Comparison of ENCODE assay signal across 10 cellular contexts in genomic region chr6:100796049-100796823, GRCh38.
DNase-seq lines count a peak whose midpoint lies in the region; ATAC-seq and TF ChIP-seq lines count a peak whose summit lies in the region.
"Had no signal": no experiment of that assay in that cellular context is flagged by ENCODE, and none has a peak within 500 bp of the region (broad histone marks: within the 10 kb centered on the region; RNA-seq: fewer than 3 reads in every experiment).

No MANE protein-coding gene starts in this region.

- DNase-seq in GM10248 (ENCODE audit: extremely low spot score) (peak; percentile 7), NOMO-1 treated with dmso at 0.1 percent for 144 hours (lab: John Stamatoyannopoulos, UW; ENCODE audit: unreplicated experiment) (peak; percentile 57), NCI-H1048 (lab: John Stamatoyannopoulos, UW) (no peak), left ventricle myocardium superior (no peak), NK-92 (lab: John Stamatoyannopoulos, UW; ENCODE audit: unreplicated experiment) (no peak), NCI-H510A (lab: John Stamatoyannopoulos, UW) (no peak)
- DNase-seq: dorsolateral prefrontal cortex, RPMI8226 had no signal

- CTCF ChIA-PET in GM10248 (lab: Yijun Ruan, JAX), result interaction anchor here (1.6 kb wide), 1 partner anchor 10 kb away, joined by 4 read pairs; no protein-coding TSS in a partner anchor

- intact Hi-C loops in left ventricle myocardium superior (cut with micrococcal nuclease), result no loop called here

- no peak for TF ChIP-seq CTCF in GM10248 (IDR thresholded peaks at IDR 0.05; ENCODE audit: control extremely low read depth, extremely low read depth, low read depth, missing control alignments)

- POLR2A ChIA-PET in GM10248 (lab: Yijun Ruan, JAX), result no interaction called here

- ATAC-seq in GM19452 (IDR thresholded peaks at IDR 0.05; ENCODE audit: unreplicated experiment), result peak; percentile 94
- peak; percentile 96 for ATAC-seq in HG03045 (IDR thresholded peaks at IDR 0.05; ENCODE audit: unreplicated experiment)
- ATAC-seq in left ventricle myocardium superior, result no peak

Comparison
In these comparisons a context has a peak if more than half of its experiments do, and no peak if none do; other contexts are left out.
1. DNase-seq: peak in GM10248 (single experiment) and NOMO-1 treated with dmso at 0.1 percent for 144 hours (single experiment); none in NCI-H1048 (single experiment), left ventricle myocardium superior (single experiment), NK-92 (single experiment) and NCI-H510A (single experiment).